Comparison of ENCODE assay signal across 9 cellular contexts in genomic region chr2:46471-47345, GRCh38. TPM values are rescaled to one million over a fixed set of nuclear protein-coding genes. Genes with fewer than 3 reads are reported as not detected.
DNase-seq lines count a peak whose midpoint lies in the region; ATAC-seq and TF ChIP-seq lines count a peak whose summit lies in the region.
"Had no signal": no experiment of that assay in that cellular context is flagged by ENCODE, and none has a peak within 500 bp of the region (broad histone marks: within the 10 kb centered on the region; RNA-seq: fewer than 3 reads in every experiment).

A gene with protein sequence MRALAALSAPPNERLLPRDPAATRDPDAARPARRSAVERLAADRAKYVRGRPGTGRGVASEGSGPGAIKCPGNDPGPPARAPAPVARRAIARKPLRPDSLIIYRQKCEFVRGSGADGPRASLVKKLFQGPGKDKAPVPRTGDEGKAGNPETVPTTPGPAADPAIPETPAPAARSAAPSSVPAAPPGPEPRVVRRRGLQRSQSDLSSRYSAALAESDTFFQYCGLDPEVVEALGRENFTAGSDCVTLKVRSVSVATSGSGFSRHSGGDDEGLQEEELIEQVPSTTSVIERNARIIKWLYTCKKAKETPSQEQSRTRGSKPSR (minus strand): TSS chr2:46505. CDS start chr2:46385, 120 bp downstream.

- H3K27me3 Mint-ChIP-seq in WTC11 (ENCODE audit: low read depth) = peaks cover 38% of the 10 kb centered on the region

- peak within 1 kb of the TSS; percentile 85 for H3K27ac Mint-ChIP-seq in WTC11

- H3K9me3 ChIP-seq in GM23248 (ENCODE audit: low read depth) = no peaks in the 10 kb centered on the region

- intact Hi-C loops in left colon (cut with DNase I, micrococcal nuclease) = no loop called here

- H3K36me3 Mint-ChIP-seq in WTC11 = peaks cover 10% of the 10 kb centered on the region

- peak; percentile 56 for ATAC-seq in WTC11
- ATAC-seq in left colon = peak; percentile 79
- ATAC-seq in HG02763 (IDR thresholded peaks at IDR 0.05; ENCODE audit: unreplicated experiment) = no peak

- in situ Hi-C loops in GM23248 (cut with MboI) = no loop called here

- CTCF ChIA-PET in WTC11 (lab: Charles Lee) = interaction anchor here (0.6 to 2.5 kb wide), 8 partner anchors 16 to 96 kb away, joined by 3 to 21 read pairs (median 4); no protein-coding TSS in a partner anchor

- H3K4me1 ChIP-seq in GM23248 (ENCODE audit: insufficient read depth) = no peaks in the 10 kb centered on the region

- H3K36me3 ChIP-seq in GM23248 (ENCODE audit: low read depth) = no peaks in the 10 kb centered on the region

- H3K9ac ChIP-seq in GM23248 = no peak within 1 kb of the TSS

- H3K27me3 ChIP-seq in GM23248 (replicated peaks; ENCODE audit: insufficient read depth) = peaks cover 10% of the 10 kb centered on the region; the same call in 1 of the 2 replicates

- H3K27ac ChIP-seq in GM23248 (no peak within 1 kb of the TSS), caudate nucleus (ENCODE audit: low read depth, low read length) (peak within 1 kb of the TSS; percentile 76)
- H3K27ac ChIP-seq: HL-60 had no signal

- POLR2A ChIA-PET in WTC11 (lab: Charles Lee) = interaction anchor here (0.6 to 1.0 kb wide), 2 partner anchors 8 to 11 kb away, joined by 3 read pairs; no protein-coding TSS in a partner anchor

- no peaks in the 10 kb centered on the region for H3F3A ChIP-seq in GM23248 (ENCODE audit: insufficient read depth)

- no peaks in the 10 kb centered on the region for H4K20me1 ChIP-seq in GM23248 (ENCODE audit: insufficient read depth)

- WGBS in GM23248 (ENCODE audit: low coverage in 1 of 2, low lambda C conversion rate in 2 of 2, missing lambda C conversion rate in 2 of 2), 2 experiments = 8 to 10% methylated on average over 37 to 51 of the region's 75 CpGs

- no peak within 1 kb of the TSS for H3K4me2 ChIP-seq in GM23248 (ENCODE audit: unreplicated experiment)

- no peak for TF ChIP-seq CTCF in WTC11 (IDR thresholded peaks at IDR 0.05)

- peak within 1 kb of the TSS; percentile 86 for H3K4me3 Mint-ChIP-seq in WTC11

- peaks cover 44% of the 10 kb centered on the region for H3K4me1 Mint-ChIP-seq in WTC11

- DNase-seq in GM23248 (peak; percentile 6), WTC11 (ENCODE audit: low spot score) (peak; percentile 71), caudate nucleus (lab: John Stamatoyannopoulos, UW) (peak in 23 of 61 donors; percentile 9 to 87 (median 25)), left colon (peak; percentile 91), NCI-H2227 treated with DMSO at 0.1 percent for 48 hours (lab: John Stamatoyannopoulos, UW) (no peak), NOMO-1 (lab: John Stamatoyannopoulos, UW; ENCODE audit: unreplicated experiment in 2 of 2) (no peak)
- DNase-seq in stimulated activated CD4-positive, alpha-beta T cell treated with anti-CD3 and anti-CD28 coated beads, Interleukin-4, amount 100 ng/mL, for 1 hour = peak; percentile 53

- H3K9me2 ChIP-seq in GM23248 (ENCODE audit: insufficient read depth) = no peaks in the 10 kb centered on the region

- no peaks in the 10 kb centered on the region for H3K9me3 Mint-ChIP-seq in WTC11

- H2AFZ ChIP-seq in GM23248 = no peak within 1 kb of the TSS

- no peaks in the 10 kb centered on the region for H3K79me2 ChIP-seq in GM23248 (ENCODE audit: insufficient read depth)

- H3K4me3 ChIP-seq in GM23248 = no peak within 1 kb of the TSS

TF ChIP-seq in WTC11, 78 proteins besides CTCF, POLR2A, EP300 and RAD21 (continues in another document):
- TF ChIP-seq ETV6 (CRISPR knock-in tag; IDR thresholded peaks at IDR 0.05) (0 out of 2 replicates have a peak, but pooled peaks have one; percentile 54), FOXK1 (CRISPR knock-in tag; IDR thresholded peaks at IDR 0.05) (0 out of 2 replicates have a peak, but pooled peaks have one; percentile 58), MAX (CRISPR knock-in tag; IDR thresholded peaks at IDR 0.05) (peak; percentile 47; the same call in 1 of the 2 replicates), ZNF423 (CRISPR knock-in tag; IDR thresholded peaks at IDR 0.05) (0 out of 2 replicates have a peak, but pooled peaks have one; percentile 25), ARID4B (CRISPR knock-in tag; IDR thresholded peaks at IDR 0.05; ENCODE audit: borderline replicate concordance) (no peak), STAT6 (CRISPR knock-in tag; conservative IDR thresholded peaks at IDR 0.05; ENCODE audit: low read depth) (no peak), ATF1 (CRISPR knock-in tag; IDR thresholded peaks at IDR 0.05) (no peak), NFE2L1 (CRISPR knock-in tag; IDR thresholded peaks at IDR 0.05) (peak; percentile 39; the same call in 1 of the 2 replicates), USF1 (CRISPR knock-in tag; IDR thresholded peaks at IDR 0.05) (no peak), PREB (CRISPR knock-in tag; IDR thresholded peaks at IDR 0.05; ENCODE audit: borderline replicate concordance) (no peak)

RNA-seq across cellular contexts. Expression of the gene that starts here (rescaled TPM):
- not detected in 2 replicates for total RNA-seq in GM23248 (2014; rRNA removed; shearing (Covaris generic))
- polyA plus RNA-seq in GM23248 (2016; fragmentation: Nextera tagmentation; extraction: Ambion mirVana) = not detected in 2 replicates
- total RNA-seq in WTC11 (2021) = 6.1 to 7.7 TPM (median 7.3 TPM) in 3 replicates
- 10 to 100 TPM; 26.6 to 32.0 TPM for total RNA-seq in left colon

Comparison
In these comparisons a context has a peak if more than half of its experiments do, and no peak if none do; other contexts are left out.
1. Peak in DNase-seq in GM23248; RNA of the gene not detected or under 1 TPM.
2. DNase-seq: peak in WTC11 (single experiment), left colon (2 of 2) and stimulated activated CD4-positive, alpha-beta T cell treated with anti-CD3 and anti-CD28 coated beads, Interleukin-4, amount 100 ng/mL, for 1 hour (single experiment); none in NCI-H2227 treated with DMSO at 0.1 percent for 48 hours (single experiment) and NOMO-1 (0 of 2).